20 cellular contexts compared by ENCODE assay signal in the genomic region with DNA sequence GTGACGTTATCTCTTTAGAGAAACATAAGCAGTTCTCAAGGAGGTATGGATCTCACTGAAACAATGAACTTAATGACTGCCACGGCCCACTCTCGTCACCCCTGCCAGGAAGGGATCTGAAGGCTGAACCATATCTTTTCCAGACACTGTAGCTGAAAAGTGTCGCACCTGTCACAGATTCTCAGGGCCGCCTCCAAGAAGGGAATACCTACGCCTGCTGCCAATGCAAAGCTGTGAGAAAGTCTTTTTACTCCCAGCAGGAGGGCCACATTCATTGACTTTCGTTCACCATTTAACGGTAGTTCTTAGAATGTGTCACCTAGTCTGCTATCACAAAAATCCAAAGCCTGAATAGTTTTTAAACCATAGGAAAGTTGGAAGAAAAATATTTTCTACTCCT.
DNase-seq lines count a peak whose midpoint lies in the region; ATAC-seq and TF ChIP-seq lines count a peak whose summit lies in the region.
"Had no signal": no experiment of that assay in that cellular context is flagged by ENCODE, and none has a peak within 500 bp of the region (broad histone marks: within the 10 kb centered on the region; RNA-seq: fewer than 3 reads in every experiment).

No MANE protein-coding gene starts in this region.

- peaks cover 2% of the 10 kb centered on the region for H3K4me1 ChIP-seq in mesendoderm (ENCODE audit: control insufficient read depth, low read depth, low read length)

- CTCF ChIA-PET in WTC11 (lab: Charles Lee), result interaction anchor here (1.3 kb wide), 1 partner anchor 340 kb away, joined by 4 read pairs; no protein-coding TSS in a partner anchor

- ATAC-seq in WTC11 (no peak; the same call in 1 of the 2 replicates), HG02884 (IDR thresholded peaks at IDR 0.05; ENCODE audit: unreplicated experiment) (no peak), HG02588 (IDR thresholded peaks at IDR 0.05; ENCODE audit: unreplicated experiment) (no peak)
- ATAC-seq: A549, PC-3, Right ventricle myocardium inferior had no signal

- no peak overlapping the region for H3K4me3 ChIP-seq in mesendoderm (ENCODE audit: low read length)
- H3K4me3 ChIP-seq: A549; BLaER1 treated with 17β-estradiol and CSF1 and Interleukin-3, amounts not matched to agents 10 nM and 100 nM; HAP-1 had no signal

- H3K4me3 Mint-ChIP-seq in WTC11, result no peak overlapping the region
- no peak overlapping the region for H3K4me3 Mint-ChIP-seq in progenitor cell of endocrine pancreas (ENCODE audit: low read depth)
- H3K4me3 Mint-ChIP-seq: CD4-positive, alpha-beta T cell; HFFc6 had no signal

- H2BK120ac ChIP-seq in mesendoderm (ENCODE audit: low read depth, low read length), result no peak overlapping the region

- no peaks in the 10 kb centered on the region for H3K79me2 ChIP-seq in mesendoderm (ENCODE audit: control insufficient read depth, insufficient read depth, low read length)

- no peaks in the 10 kb centered on the region for H3K27me3 ChIP-seq in mesendoderm (ENCODE audit: insufficient read depth, low read length, poor library complexity)
- H3K27me3 ChIP-seq: BLaER1 treated with 17β-estradiol and CSF1 and Interleukin-3, amounts not matched to agents 10 nM and 100 nM had no signal

- H4K8ac ChIP-seq in mesendoderm (ENCODE audit: low read depth, low read length), result no peak overlapping the region

- H3K36me3 Mint-ChIP-seq in WTC11 (peaks cover 7% of the 10 kb centered on the region; the same call in 1 of the 2 replicates), progenitor cell of endocrine pancreas (ENCODE audit: insufficient read depth) (peaks cover 3% of the 10 kb centered on the region)

- H3K9me3 Mint-ChIP-seq in WTC11 (peaks cover 10% of the 10 kb centered on the region), progenitor cell of endocrine pancreas (ENCODE audit: low read depth) (peaks cover 6% of the 10 kb centered on the region)
- H3K9me3 Mint-ChIP-seq: CD4-positive, alpha-beta T cell; HFFc6 had no signal

- no peak overlapping the region for H3K23ac ChIP-seq in mesendoderm (ENCODE audit: low read length)

- no peak overlapping the region for H3K27ac ChIP-seq in mesendoderm (ENCODE audit: low read depth, low read length)
- H3K27ac ChIP-seq: BLaER1 treated with 17β-estradiol and CSF1 and Interleukin-3, amounts not matched to agents 10 nM and 100 nM had no signal

- intact Hi-C loops in posterior vena cava (cut with DNase I), result no loop called here

- no peak overlapping the region for H3K56ac ChIP-seq in mesendoderm (ENCODE audit: low read length)

- no peak overlapping the region for H3K4me2 ChIP-seq in mesendoderm (ENCODE audit: low read length)
- H3K4me2 ChIP-seq: A549; BLaER1 treated with 17β-estradiol and CSF1 and Interleukin-3, amounts not matched to agents 10 nM and 100 nM had no signal

- no peak overlapping the region for H3K18ac ChIP-seq in mesendoderm (ENCODE audit: low read length)

- H3K27me3 Mint-ChIP-seq in WTC11 (ENCODE audit: low read depth), result no peaks in the 10 kb centered on the region
- H3K27me3 Mint-ChIP-seq in progenitor cell of endocrine pancreas, result peaks cover 4% of the 10 kb centered on the region

- POLR2A ChIA-PET in WTC11 (lab: Charles Lee), result no interaction called here

- peak overlapping the region; percentile 37; the same call in 1 of the 2 replicates for H3K27ac Mint-ChIP-seq in WTC11
- peak overlapping the region; percentile 35 for H3K27ac Mint-ChIP-seq in progenitor cell of endocrine pancreas
- H3K27ac Mint-ChIP-seq: CD4-positive, alpha-beta T cell; HFFc6 had no signal

- WGBS in mesendoderm (ENCODE audit: extremely low coverage, insufficient coverage, low lambda C conversion rate), result no CpG with 5 or more reads among the region's 8 CpGs

- H3K36me3 ChIP-seq in mesendoderm (ENCODE audit: control insufficient read depth, insufficient read depth, low read length), result no peaks in the 10 kb centered on the region
- H3K36me3 ChIP-seq: BLaER1 treated with 17β-estradiol and CSF1 and Interleukin-3, amounts not matched to agents 10 nM and 100 nM; HAP-1 had no signal

- H3K79me1 ChIP-seq in mesendoderm (ENCODE audit: low read length), result no peaks in the 10 kb centered on the region

- H3K4me1 Mint-ChIP-seq in WTC11 (peaks cover 52% of the 10 kb centered on the region), progenitor cell of endocrine pancreas (ENCODE audit: low read depth) (peaks cover 10% of the 10 kb centered on the region)

- DNase-seq in NCI-H2227 (lab: John Stamatoyannopoulos, UW; ENCODE audit: unreplicated experiment) (peak; percentile 65), WTC11 (ENCODE audit: low spot score) (no peak), mesendoderm (peak; percentile 78), progenitor cell of endocrine pancreas (ENCODE audit: low spot score, unreplicated experiment) (no peak), posterior vena cava (ENCODE audit: low spot score) (no peak)
- DNase-seq: AML-193; CD4-positive, alpha-beta T cell; HFFc6; KBM-7; NCI-H2029; NCI-H2171; NCI-H524 treated with DMSO at 0.1 percent for 48 hours; NCI-H774; PC-3 had no signal

- H2BK5ac ChIP-seq in mesendoderm (ENCODE audit: low read length), result no peak overlapping the region

- no peak for TF ChIP-seq CTCF in WTC11 (IDR thresholded peaks at IDR 0.05)
- no peak for TF ChIP-seq CTCF in progenitor cell of endocrine pancreas (IDR thresholded peaks at IDR 0.05; ENCODE audit: unreplicated experiment)

- H3K9ac ChIP-seq in mesendoderm (ENCODE audit: low read length), result no peak overlapping the region
- H3K9ac ChIP-seq: BLaER1 treated with 17β-estradiol and CSF1 and Interleukin-3, amounts not matched to agents 10 nM and 100 nM had no signal

- H3K4ac ChIP-seq in mesendoderm (ENCODE audit: low read depth, low read length), result no peak overlapping the region

- H2BK15ac ChIP-seq in mesendoderm (replicated peaks; ENCODE audit: low read depth), result no peak overlapping the region

- no peak overlapping the region for H2AK5ac ChIP-seq in mesendoderm (ENCODE audit: low read length)

- no peak overlapping the region for H4K5ac ChIP-seq in mesendoderm (ENCODE audit: low read length)

TF ChIP-seq in WTC11, 78 proteins besides CTCF, POLR2A, EP300 and RAD21 (continues in another document):
- TF ChIP-seq NFATC4 (CRISPR knock-in tag; IDR thresholded peaks at IDR 0.05) (no peak), CBFB (CRISPR knock-in tag; IDR thresholded peaks at IDR 0.05; ENCODE audit: low read depth) (no peak), SP1 (CRISPR knock-in tag; conservative IDR thresholded peaks at IDR 0.05) (no peak), RELA (CRISPR knock-in tag; IDR thresholded peaks at IDR 0.05; ENCODE audit: borderline replicate concordance) (no peak), AR (CRISPR knock-in tag; IDR thresholded peaks at IDR 0.05) (no peak), HMGA2 (CRISPR knock-in tag; IDR thresholded peaks at IDR 0.05) (no peak), SOX15 (CRISPR knock-in tag; IDR thresholded peaks at IDR 0.05) (no peak)
- TF ChIP-seq, protein P1, sequence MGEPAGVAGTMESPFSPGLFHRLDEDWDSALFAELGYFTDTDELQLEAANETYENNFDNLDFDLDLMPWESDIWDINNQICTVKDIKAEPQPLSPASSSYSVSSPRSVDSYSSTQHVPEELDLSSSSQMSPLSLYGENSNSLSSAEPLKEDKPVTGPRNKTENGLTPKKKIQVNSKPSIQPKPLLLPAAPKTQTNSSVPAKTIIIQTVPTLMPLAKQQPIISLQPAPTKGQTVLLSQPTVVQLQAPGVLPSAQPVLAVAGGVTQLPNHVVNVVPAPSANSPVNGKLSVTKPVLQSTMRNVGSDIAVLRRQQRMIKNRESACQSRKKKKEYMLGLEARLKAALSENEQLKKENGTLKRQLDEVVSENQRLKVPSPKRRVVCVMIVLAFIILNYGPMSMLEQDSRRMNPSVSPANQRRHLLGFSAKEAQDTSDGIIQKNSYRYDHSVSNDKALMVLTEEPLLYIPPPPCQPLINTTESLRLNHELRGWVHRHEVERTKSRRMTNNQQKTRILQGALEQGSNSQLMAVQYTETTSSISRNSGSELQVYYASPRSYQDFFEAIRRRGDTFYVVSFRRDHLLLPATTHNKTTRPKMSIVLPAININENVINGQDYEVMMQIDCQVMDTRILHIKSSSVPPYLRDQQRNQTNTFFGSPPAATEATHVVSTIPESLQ (CRISPR knock-in tag; IDR thresholded peaks at IDR 0.05), result no peak
- TF ChIP-seq, protein P2, sequence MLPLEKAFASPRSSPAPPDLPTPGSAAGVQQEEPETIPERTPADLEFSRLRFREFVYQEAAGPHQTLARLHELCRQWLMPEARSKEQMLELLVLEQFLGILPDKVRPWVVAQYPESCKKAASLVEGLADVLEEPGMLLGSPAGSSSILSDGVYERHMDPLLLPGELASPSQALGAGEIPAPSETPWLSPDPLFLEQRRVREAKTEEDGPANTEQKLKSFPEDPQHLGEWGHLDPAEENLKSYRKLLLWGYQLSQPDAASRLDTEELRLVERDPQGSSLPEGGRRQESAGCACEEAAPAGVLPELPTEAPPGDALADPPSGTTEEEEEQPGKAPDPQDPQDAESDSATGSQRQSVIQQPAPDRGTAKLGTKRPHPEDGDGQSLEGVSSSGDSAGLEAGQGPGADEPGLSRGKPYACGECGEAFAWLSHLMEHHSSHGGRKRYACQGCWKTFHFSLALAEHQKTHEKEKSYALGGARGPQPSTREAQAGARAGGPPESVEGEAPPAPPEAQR (CRISPR knock-in tag; IDR thresholded peaks at IDR 0.05), result no peak

Comparison
In these comparisons a context has a peak if more than half of its experiments do, and no peak if none do; other contexts are left out.
1. DNase-seq: peak in NCI-H2227 (single experiment) and mesendoderm (single experiment); none in WTC11 (single experiment), progenitor cell of endocrine pancreas (single experiment) and posterior vena cava (single experiment).